Comparison of ENCODE assay signal across 12 cellular contexts in the genomic region with DNA sequence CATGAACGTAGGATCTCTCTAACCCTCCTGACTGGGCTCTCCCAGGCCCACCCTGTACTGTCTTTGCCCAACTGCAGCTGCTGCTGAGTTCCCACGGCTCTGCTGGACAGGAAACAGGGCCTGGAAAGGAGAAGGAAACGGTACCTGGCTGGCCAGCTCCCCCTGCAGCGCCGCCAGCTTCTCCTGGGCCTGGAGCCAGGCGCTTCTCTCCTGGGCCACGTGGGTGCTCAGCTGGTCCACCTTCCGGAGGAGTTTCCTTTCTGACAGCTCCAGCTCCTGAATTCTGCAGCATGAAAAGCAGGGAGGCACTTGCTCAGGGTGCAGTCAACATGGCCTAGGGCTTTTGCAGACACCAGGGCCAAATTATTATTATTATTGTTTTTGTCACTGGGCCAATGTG. TPM values are rescaled to one million over a fixed set of nuclear protein-coding genes. Genes with fewer than 3 reads are reported as not detected.
A peak's percentile ranks its signal among the peaks of the same experiment; 100 is the strongest.
DNase-seq lines count a peak whose midpoint lies in the region; ATAC-seq and TF ChIP-seq lines count a peak whose summit lies in the region.
"Had no signal": no experiment of that assay in that cellular context is flagged by ENCODE, and none has a peak within 500 bp of the region (broad histone marks: within the 10 kb centered on the region; RNA-seq: fewer than 3 reads in every experiment).

No MANE protein-coding gene starts in this region.

- ATAC-seq in right cardiac atrium (peak; percentile 34 to 37), aorta (ENCODE audit: low FRiP score) (peak; percentile 15), HG03571 (IDR thresholded peaks at IDR 0.05; ENCODE audit: unreplicated experiment) (no peak), HG03039 (IDR thresholded peaks at IDR 0.05; ENCODE audit: unreplicated experiment) (no peak)

- 14% methylated on average over 8 of the region's 8 CpGs for WGBS in right cardiac atrium
- 13 to 14% methylated on average over 7 to 8 of the region's 8 CpGs for WGBS in aorta, 2 donors

- intact Hi-C loops in right cardiac atrium (cut with DNase I), result no loop called here
- intact Hi-C loops in left ventricle myocardium inferior (cut with micrococcal nuclease), result no loop called here
- intact Hi-C loops in aorta (cut with DNase I), result no loop called here

- no peaks in the 10 kb centered on the region for H3K9me3 ChIP-seq in right cardiac atrium (ENCODE audit: control insufficient read depth, low read length)
- no peaks in the 10 kb centered on the region for H3K9me3 ChIP-seq in left ventricle myocardium inferior (replicated peaks)
- no peaks in the 10 kb centered on the region for H3K9me3 ChIP-seq in NT2/D1 (ENCODE audit: insufficient read depth, low read length)
- no peaks in the 10 kb centered on the region for H3K9me3 ChIP-seq in aorta (ENCODE audit: control insufficient read depth, low read length)

- no peaks in the 10 kb centered on the region for H3K27me3 ChIP-seq in right cardiac atrium (ENCODE audit: control insufficient read depth, insufficient read depth)
- peaks cover 96% of the 10 kb centered on the region for H3K27me3 ChIP-seq in left ventricle myocardium inferior (ENCODE audit: low read depth)
- H3K27me3 ChIP-seq in NT2/D1 (ENCODE audit: insufficient read depth, insufficient read length), result peaks cover 15% of the 10 kb centered on the region
- no peaks in the 10 kb centered on the region for H3K27me3 ChIP-seq in aorta (ENCODE audit: control insufficient read depth in 1 of 2, insufficient read depth in 2 of 2, low read length in 1 of 2)

- no peak for TF ChIP-seq CTCF in left ventricle myocardium inferior (IDR thresholded peaks at IDR 0.05; ENCODE audit: borderline replicate concordance)

- H3K36me3 ChIP-seq in left ventricle myocardium inferior (no peaks in the 10 kb centered on the region), NT2/D1 (ENCODE audit: insufficient read depth, insufficient read length, low read length) (no peaks in the 10 kb centered on the region), aorta (ENCODE audit: control insufficient read depth in 1 of 2, insufficient read depth in 2 of 2, low read length in 1 of 2) (no peaks in the 10 kb centered on the region)

- no peak for DNase-seq in right cardiac atrium
- no peak for DNase-seq in left ventricle myocardium inferior
- no peak for DNase-seq in NT2/D1 (ENCODE audit: low read depth, low spot score)
- peak; percentile 52 for DNase-seq in inferior parietal cortex (ENCODE audit: extremely low spot score)
- DNase-seq in aorta, result no peak
- DNase-seq in activated CD4-positive, CD25-positive, alpha-beta regulatory T cell treated with anti-CD3 and anti-CD28 coated beads, Interleukin-2, amount 50 U/mL, for 72 hours, result no peak
- DNase-seq: foreskin fibroblast; kidney glomerular epithelial cell; stimulated activated CD4-positive, alpha-beta T cell treated with anti-CD3 and anti-CD28 coated beads, Interleukin-15, amount 100 ng/mL, for 24 hours had no signal

- no peak overlapping the region for H3K27ac ChIP-seq in right cardiac atrium (ENCODE audit: low read length)
- no peak overlapping the region for H3K27ac ChIP-seq in left ventricle myocardium inferior (replicated peaks)
- H3K27ac ChIP-seq in aorta (ENCODE audit: low read depth in 1 of 2, low read length in 2 of 2), result no peak overlapping the region

- no peaks in the 10 kb centered on the region for H3K4me1 ChIP-seq in right cardiac atrium (ENCODE audit: control insufficient read depth, insufficient read depth, low read length)
- H3K4me1 ChIP-seq in left ventricle myocardium inferior, result no peaks in the 10 kb centered on the region
- peaks cover 7% of the 10 kb centered on the region for H3K4me1 ChIP-seq in NT2/D1 (ENCODE audit: insufficient read depth, insufficient read length)
- no peaks in the 10 kb centered on the region for H3K4me1 ChIP-seq in aorta (ENCODE audit: control insufficient read depth in 1 of 2, insufficient read depth in 2 of 2, low read length in 2 of 2)

- H3K4me3 ChIP-seq in right cardiac atrium (ENCODE audit: low read length), result no peak overlapping the region
- no peak overlapping the region for H3K4me3 ChIP-seq in left ventricle myocardium inferior
- H3K4me3 ChIP-seq in NT2/D1 (ENCODE audit: insufficient read length, low read depth), result no peak overlapping the region
- no peak overlapping the region for H3K4me3 ChIP-seq in aorta (ENCODE audit: low read length in 2 of 2)

- H3K9ac ChIP-seq in NT2/D1 (ENCODE audit: insufficient read length, low read depth), result peak overlapping the region; percentile 23

RNA-seq across cellular contexts. Expression of gene C4orf50, which starts 6.5 kb away (rescaled TPM):
- total RNA-seq in right cardiac atrium (under 1 TPM in 2 of 4 donors, not detected in 2; 0.03 TPM), left ventricle myocardium inferior (not detected), aorta (under 1 TPM; 0.03 to 0.06 TPM)
- polyA plus RNA-seq in right cardiac atrium (0.02 TPM), aorta (not detected)
- total RNA-seq: HT-29 had no signal

Comparison
In these comparisons a context has a peak if more than half of its experiments do, and no peak if none do; other contexts are left out.
1. ATAC-seq: peak in right cardiac atrium (2 of 2) and aorta (single experiment); none in HG03571 (single experiment) and HG03039 (single experiment).